27 cellular contexts compared by ENCODE assay signal in the genomic region with DNA sequence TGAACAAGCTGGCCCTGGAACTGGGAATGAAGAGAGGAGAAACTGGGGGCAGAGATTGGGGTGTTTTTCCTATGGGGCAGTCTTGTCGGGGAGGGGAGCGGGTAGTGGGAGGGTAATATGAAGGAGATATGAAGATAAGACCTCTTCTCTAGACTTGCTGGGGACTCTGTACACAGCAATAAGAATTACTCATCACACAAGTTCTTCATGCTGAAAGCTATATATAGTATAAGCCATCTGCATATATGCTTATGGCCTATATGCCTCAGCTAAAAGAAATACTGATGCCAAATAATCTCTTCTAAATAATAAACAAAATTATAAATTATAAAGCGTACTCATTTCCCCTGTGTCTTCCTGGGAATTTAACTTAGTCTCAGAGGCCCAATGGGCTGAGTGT. TPM values are rescaled to one million over a fixed set of nuclear protein-coding genes. Genes with fewer than 3 reads are reported as not detected.
"Had no signal": no experiment of that assay in that cellular context is flagged by ENCODE, and none has a peak within 500 bp of the region (broad histone marks: within the 10 kb centered on the region; RNA-seq: fewer than 3 reads in every experiment).

No MANE protein-coding gene starts in this region.

- H3K27ac ChIP-seq: ascending aorta, body of pancreas had no signal

- H3K4me3 ChIP-seq: ascending aorta, body of pancreas had no signal

- H3K9me3 Mint-ChIP-seq: activated CD4-positive, alpha-beta T cell treated with anti-CD3 and anti-CD28 coated beads, Interleukin-2, amount 10 ng/mL, durations not matched to agents 24 days and 14 days; activated naive CD8-positive, alpha-beta T cell treated with anti-CD3 and anti-CD28 coated beads, Interleukin-2, amount 50 U/mL, for 24 hours; activated T-cell treated with anti-CD3 and anti-CD28 coated beads, Interleukin-2, amount 50 U/mL, for 24 hours had no signal

- DNase-seq: activated CD4-positive, alpha-beta T cell treated with anti-CD3 and anti-CD28 coated beads, Interleukin-2, amount 10 ng/mL, durations not matched to agents 24 days and 14 days; activated CD4-positive, alpha-beta T cell treated with anti-CD3 and anti-CD28 coated beads, Interleukin-2, amount 50 U/mL, for 48 hours; activated CD4-positive, CD25-positive, alpha-beta regulatory T cell treated with anti-CD3 and anti-CD28 coated beads, Interleukin-2, amount 50 U/mL, for 72 hours; activated CD8-positive, alpha-beta memory T cell treated with anti-CD3 and anti-CD28 coated beads, Interleukin-2, amount 10 ng/mL, durations not matched to agents 7 days and 5 days; activated effector memory CD4-positive, alpha-beta T cell treated with Interleukin-2 at 50 U/mL for 16 hours; activated naive CD4-positive, alpha-beta T cell treated with Interleukin-2 at 50 U/mL for 16 hours; activated naive CD8-positive, alpha-beta T cell treated with anti-CD3 and anti-CD28 coated beads, Interleukin-2, amount 50 U/mL, for 24 hours; activated T-cell treated with anti-CD3 and anti-CD28 coated beads, Interleukin-2, amount 50 U/mL, for 24 hours; amniotic stem cell; body of pancreas; MM.1S; NCI-H1092; NCI-H1417; NCI-H2029; NCI-H345; NCI-H510A treated with DMSO at 0.1 percent for 48 hours; NCI-H69; NK-92 treated with Interleukin-12 subunit alpha and Interleukin-12 subunit beta, amount 100 ng/mL, for 24 hours; PC-3; SHP77 had no signal

- H3K27me3 ChIP-seq: ascending aorta, body of pancreas had no signal

- H3K27ac Mint-ChIP-seq: activated CD4-positive, alpha-beta T cell treated with anti-CD3 and anti-CD28 coated beads, Interleukin-2, amount 10 ng/mL, durations not matched to agents 24 days and 14 days; activated CD8-positive, alpha-beta memory T cell treated with anti-CD3 and anti-CD28 coated beads, Interleukin-2, amount 10 ng/mL, durations not matched to agents 7 days and 5 days; activated naive CD4-positive, alpha-beta T cell treated with anti-CD3 and anti-CD28 coated beads, Interleukin-2, amount 50 U/mL, for 72 hours; activated naive CD8-positive, alpha-beta T cell treated with anti-CD3 and anti-CD28 coated beads, Interleukin-2, amount 50 U/mL, for 24 hours; activated T-cell treated with anti-CD3 and anti-CD28 coated beads, Interleukin-2, amount 50 U/mL, for 24 hours; activated T-helper 1 cell treated with anti-CD3 and anti-CD28 coated beads, Interleukin-12 subunit alpha, Interleukin-12 subunit beta, Interleukin-2, Interleukin-4 antibody, amounts not matched to agents 30 ng/mL and 10 ng/mL and 1 ng/mL, durations not matched to agents 14 hours and 24 hours and 36 hours; T-helper 1 cell treated with Interleukin-12 subunit alpha and Interleukin-12 subunit beta and Interleukin-4 antibody, amounts not matched to agents 30 μg/mL and 1 μg/mL, for 36 hours had no signal

- ATAC-seq: activated CD8-positive, alpha-beta memory T cell treated with anti-CD3 and anti-CD28 coated beads, Interleukin-2, amount 10 ng/mL, durations not matched to agents 7 days and 5 days; activated naive CD4-positive, alpha-beta T cell treated with anti-CD3 and anti-CD28 coated beads, Interleukin-2, amount 50 U/mL, for 72 hours; activated naive CD8-positive, alpha-beta T cell treated with anti-CD3 and anti-CD28 coated beads, Interleukin-2, amount 50 U/mL, for 24 hours; body of pancreas; PC-3 had no signal

- H3K36me3 Mint-ChIP-seq: activated CD8-positive, alpha-beta memory T cell treated with anti-CD3 and anti-CD28 coated beads, Interleukin-2, amount 10 ng/mL, durations not matched to agents 7 days and 5 days had no signal

- H3K27me3 Mint-ChIP-seq: central memory CD8-positive, alpha-beta T cell had no signal

- H3K4me1 Mint-ChIP-seq: activated CD4-positive, alpha-beta T cell treated with anti-CD3 and anti-CD28 coated beads, Interleukin-2, amount 10 ng/mL, durations not matched to agents 24 days and 14 days; activated CD8-positive, alpha-beta memory T cell treated with anti-CD3 and anti-CD28 coated beads, Interleukin-2, amount 10 ng/mL, durations not matched to agents 7 days and 5 days; central memory CD8-positive, alpha-beta T cell had no signal

- H3K4me1 ChIP-seq: ascending aorta, body of pancreas had no signal

- H3K36me3 ChIP-seq: ascending aorta had no signal

- H3K9me3 ChIP-seq: ascending aorta, body of pancreas had no signal

- H3K4me3 Mint-ChIP-seq: activated CD4-positive, alpha-beta T cell treated with anti-CD3 and anti-CD28 coated beads, Interleukin-2, amount 10 ng/mL, durations not matched to agents 24 days and 14 days; activated CD8-positive, alpha-beta memory T cell treated with anti-CD3 and anti-CD28 coated beads, Interleukin-2, amount 10 ng/mL, durations not matched to agents 7 days and 5 days; activated naive CD8-positive, alpha-beta T cell treated with anti-CD3 and anti-CD28 coated beads, Interleukin-2, amount 50 U/mL, for 24 hours; activated T-cell treated with anti-CD3 and anti-CD28 coated beads, Interleukin-2, amount 50 U/mL, for 24 hours; activated T-helper 1 cell treated with anti-CD3 and anti-CD28 coated beads, Interleukin-12 subunit alpha, Interleukin-12 subunit beta, Interleukin-2, Interleukin-4 antibody, amounts not matched to agents 30 ng/mL and 10 ng/mL and 1 ng/mL, durations not matched to agents 14 hours and 24 hours and 36 hours; central memory CD8-positive, alpha-beta T cell; T-helper 1 cell treated with Interleukin-12 subunit alpha and Interleukin-12 subunit beta and Interleukin-4 antibody, amounts not matched to agents 30 μg/mL and 1 μg/mL, for 36 hours had no signal

RNA-seq across cellular contexts. Expression of a gene that starts 7.9 kb away (rescaled TPM):
- total RNA-seq: activated CD4-positive, alpha-beta T cell treated with anti-CD3 and anti-CD28 coated beads, Interleukin-2, amount 10 ng/mL, durations not matched to agents 24 days and 14 days; activated CD8-positive, alpha-beta memory T cell treated with anti-CD3 and anti-CD28 coated beads, Interleukin-2, amount 10 ng/mL, durations not matched to agents 7 days and 5 days; activated naive CD4-positive, alpha-beta T cell treated with anti-CD3 and anti-CD28 coated beads, Interleukin-2, amount 50 U/mL, for 72 hours; activated T-helper 1 cell treated with anti-CD3 and anti-CD28 coated beads, Interleukin-12 subunit alpha, Interleukin-12 subunit beta, Interleukin-2, Interleukin-4 antibody, amounts not matched to agents 30 ng/mL and 10 ng/mL and 1 ng/mL, durations not matched to agents 14 hours and 24 hours and 36 hours; bronchial epithelial cell; PC-3; SK-MEL-5 had no signal

RNA-seq across cellular contexts. Expression of a gene that starts 37.1 kb away (rescaled TPM):
- total RNA-seq: activated CD4-positive, alpha-beta T cell treated with anti-CD3 and anti-CD28 coated beads, Interleukin-2, amount 10 ng/mL, durations not matched to agents 24 days and 14 days; activated CD8-positive, alpha-beta memory T cell treated with anti-CD3 and anti-CD28 coated beads, Interleukin-2, amount 10 ng/mL, durations not matched to agents 7 days and 5 days; activated naive CD4-positive, alpha-beta T cell treated with anti-CD3 and anti-CD28 coated beads, Interleukin-2, amount 50 U/mL, for 72 hours; activated T-helper 1 cell treated with anti-CD3 and anti-CD28 coated beads, Interleukin-12 subunit alpha, Interleukin-12 subunit beta, Interleukin-2, Interleukin-4 antibody, amounts not matched to agents 30 ng/mL and 10 ng/mL and 1 ng/mL, durations not matched to agents 14 hours and 24 hours and 36 hours; ascending aorta; bronchial epithelial cell; SK-MEL-5 had no signal

RNA-seq across cellular contexts. Expression of a gene that starts 56.3 kb away (rescaled TPM):
- total RNA-seq: activated CD4-positive, alpha-beta T cell treated with anti-CD3 and anti-CD28 coated beads, Interleukin-2, amount 10 ng/mL, durations not matched to agents 24 days and 14 days; activated CD8-positive, alpha-beta memory T cell treated with anti-CD3 and anti-CD28 coated beads, Interleukin-2, amount 10 ng/mL, durations not matched to agents 7 days and 5 days; activated naive CD4-positive, alpha-beta T cell treated with anti-CD3 and anti-CD28 coated beads, Interleukin-2, amount 50 U/mL, for 72 hours; activated T-helper 1 cell treated with anti-CD3 and anti-CD28 coated beads, Interleukin-12 subunit alpha, Interleukin-12 subunit beta, Interleukin-2, Interleukin-4 antibody, amounts not matched to agents 30 ng/mL and 10 ng/mL and 1 ng/mL, durations not matched to agents 14 hours and 24 hours and 36 hours; ascending aorta; bronchial epithelial cell; SK-MEL-5 had no signal

RNA-seq across cellular contexts. Expression of a gene that starts 57.6 kb away (rescaled TPM):
- total RNA-seq: activated CD4-positive, alpha-beta T cell treated with anti-CD3 and anti-CD28 coated beads, Interleukin-2, amount 10 ng/mL, durations not matched to agents 24 days and 14 days; activated CD8-positive, alpha-beta memory T cell treated with anti-CD3 and anti-CD28 coated beads, Interleukin-2, amount 10 ng/mL, durations not matched to agents 7 days and 5 days; activated naive CD4-positive, alpha-beta T cell treated with anti-CD3 and anti-CD28 coated beads, Interleukin-2, amount 50 U/mL, for 72 hours; activated T-helper 1 cell treated with anti-CD3 and anti-CD28 coated beads, Interleukin-12 subunit alpha, Interleukin-12 subunit beta, Interleukin-2, Interleukin-4 antibody, amounts not matched to agents 30 ng/mL and 10 ng/mL and 1 ng/mL, durations not matched to agents 14 hours and 24 hours and 36 hours; ascending aorta; PC-3 had no signal
